ENCODE assay signal across 32 cellular contexts in the genomic region with DNA sequence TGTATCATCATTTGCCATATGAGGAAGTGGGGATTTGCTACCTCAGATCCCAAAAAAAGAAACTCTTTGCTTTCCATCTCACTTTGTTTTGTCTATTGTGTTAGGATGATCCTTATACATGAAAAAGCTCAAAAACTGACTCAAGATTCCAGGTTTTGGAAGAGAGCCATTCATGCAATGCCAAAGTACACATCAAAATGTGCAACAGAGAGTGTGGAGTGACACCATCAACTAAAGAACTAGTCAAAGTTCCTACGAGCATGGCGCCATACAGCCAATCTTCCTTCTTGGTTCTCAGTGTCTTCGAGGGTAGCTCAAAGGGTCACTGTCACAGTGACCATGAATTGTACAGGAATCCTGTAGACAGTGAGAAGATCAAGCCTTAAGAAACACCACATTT.
"Had no signal": no experiment of that assay in that cellular context is flagged by ENCODE, and none has a peak within 500 bp of the region (broad histone marks: within the 10 kb centered on the region; RNA-seq: fewer than 3 reads in every experiment).

No MANE protein-coding gene starts in this region.

- H3K36me3 ChIP-seq: adrenal gland, ascending aorta, breast epithelium, cardiac muscle cell, colonic mucosa, esophagus squamous epithelium, gastroesophageal sphincter, heart left ventricle had no signal

- H3K27me3 ChIP-seq: adrenal gland, ascending aorta, breast epithelium, cardiac muscle cell, colonic mucosa, esophagus squamous epithelium, gastroesophageal sphincter, heart left ventricle had no signal

- H3K27ac ChIP-seq: adrenal gland, ascending aorta, breast epithelium, cardiac muscle cell, colonic mucosa, epithelial cell of prostate, esophagus squamous epithelium, gastroesophageal sphincter, heart left ventricle, VCaP had no signal

- H3K36me3 Mint-ChIP-seq: activated CD4-positive, alpha-beta memory T cell treated with anti-CD3 and anti-CD28 coated beads for 36 hours; activated CD8-positive, alpha-beta memory T cell treated with anti-CD3 and anti-CD28 coated beads, Interleukin-2, amount 10 ng/mL, durations not matched to agents 7 days and 5 days; activated naive CD4-positive, alpha-beta T cell treated with anti-CD3 and anti-CD28 coated beads, Interleukin-2, amount 50 U/mL, for 24 hours had no signal

- DNase-seq: activated B cell treated with CpG ODN at 0.5 μM for 24 hours; activated CD4-positive, alpha-beta memory T cell treated with anti-CD3 and anti-CD28 coated beads for 36 hours; activated CD4-positive, alpha-beta T cell treated with anti-CD3 and anti-CD28 coated beads for 48 hours; activated CD8-positive, alpha-beta memory T cell treated with anti-CD3 and anti-CD28 coated beads, Interleukin-2, amount 10 ng/mL, durations not matched to agents 7 days and 5 days; activated CD8-positive, alpha-beta memory T cell treated with anti-CD3 and anti-CD28 coated beads, Interleukin-2, amount 50 U/mL, for 4 hours; activated CD8-positive, alpha-beta T cell treated with anti-CD3 and anti-CD28 coated beads, Interleukin-2, amount 10 ng/mL, durations not matched to agents 7 days and 5 days; activated effector memory CD4-positive, alpha-beta T cell treated with anti-CD3 and anti-CD28 coated beads, Interleukin-2, amount 50 U/mL, for 16 hours; activated naive CD4-positive, alpha-beta T cell treated with anti-CD3 and anti-CD28 coated beads for 36 hours; activated naive CD8-positive, alpha-beta T cell treated with anti-CD3 and anti-CD28 coated beads for 36 hours; activated naive CD8-positive, alpha-beta T cell treated with anti-CD3 and anti-CD28 coated beads, Interleukin-2, amount 50 U/mL, for 24 hours; activated T-cell treated with anti-CD3 and anti-CD28 coated beads, Interleukin-2, amount 50 U/mL, for 1 hour; activated T-cell treated with anti-CD3 and anti-CD28 coated beads, Interleukin-2, amount 50 U/mL, for 48 hours; adrenal gland; amygdala; central memory CD4-positive, alpha-beta T cell; cerebellar nuclear complex; colonic mucosa; effector CD8-positive, alpha-beta T cell; esophagus squamous epithelium; heart left ventricle; T-helper 2 cell had no signal

- H3K27ac Mint-ChIP-seq: activated B cell treated with CpG ODN at 0.5 μM for 24 hours; activated CD4-positive, alpha-beta memory T cell treated with anti-CD3 and anti-CD28 coated beads for 36 hours; activated CD8-positive, alpha-beta memory T cell treated with anti-CD3 and anti-CD28 coated beads, Interleukin-2, amount 10 ng/mL, durations not matched to agents 7 days and 5 days; activated CD8-positive, alpha-beta T cell treated with anti-CD3 and anti-CD28 coated beads, Interleukin-2, amount 10 ng/mL, durations not matched to agents 7 days and 5 days; activated naive CD4-positive, alpha-beta T cell treated with anti-CD3 and anti-CD28 coated beads for 36 hours; activated naive CD4-positive, alpha-beta T cell treated with anti-CD3 and anti-CD28 coated beads, Interleukin-2, amount 50 U/mL, for 24 hours; activated naive CD8-positive, alpha-beta T cell treated with anti-CD3 and anti-CD28 coated beads for 36 hours; activated naive CD8-positive, alpha-beta T cell treated with anti-CD3 and anti-CD28 coated beads, Interleukin-2, amount 50 U/mL, for 24 hours; activated T-helper 1 cell treated with anti-CD3 and anti-CD28 coated beads, Interleukin-12 subunit alpha, Interleukin-12 subunit beta, Interleukin-2, Interleukin-4 antibody, amounts not matched to agents 30 ng/mL and 10 ng/mL and 1 ng/mL, durations not matched to agents 14 hours and 24 hours and 36 hours; activated T-helper 2 cell treated with anti-CD3 and anti-CD28 coated beads, Interferon-gamma antibody, Interleukin-2, Interleukin-4, amounts not matched to agents 10 μg/mL and 5 μg/mL and 100 μg/mL, durations not matched to agents 14 hours and 24 hours and 36 hours had no signal

- H3K4me1 Mint-ChIP-seq: activated B cell treated with CpG ODN at 0.5 μM for 24 hours; activated CD8-positive, alpha-beta memory T cell treated with anti-CD3 and anti-CD28 coated beads, Interleukin-2, amount 10 ng/mL, durations not matched to agents 7 days and 5 days; activated naive CD4-positive, alpha-beta T cell treated with anti-CD3 and anti-CD28 coated beads, Interleukin-2, amount 50 U/mL, for 24 hours; activated naive CD8-positive, alpha-beta T cell treated with anti-CD3 and anti-CD28 coated beads for 36 hours; activated naive CD8-positive, alpha-beta T cell treated with anti-CD3 and anti-CD28 coated beads, Interleukin-2, amount 50 U/mL, for 24 hours had no signal

- ATAC-seq: activated CD4-positive, CD25-positive, alpha-beta regulatory T cell treated with anti-CD3 and anti-CD28 coated beads, Interleukin-2, amount 50 U/mL, for 24 hours; activated CD8-positive, alpha-beta memory T cell treated with anti-CD3 and anti-CD28 coated beads, Interleukin-2, amount 10 ng/mL, durations not matched to agents 7 days and 5 days; activated CD8-positive, alpha-beta T cell treated with anti-CD3 and anti-CD28 coated beads, Interleukin-2, amount 10 ng/mL, durations not matched to agents 7 days and 5 days; activated naive CD8-positive, alpha-beta T cell treated with anti-CD3 and anti-CD28 coated beads, Interleukin-2, amount 50 U/mL, for 24 hours; gastroesophageal sphincter; heart left ventricle had no signal

- H3K4me1 ChIP-seq: adrenal gland, ascending aorta, breast epithelium, colonic mucosa, esophagus squamous epithelium, gastroesophageal sphincter, heart left ventricle had no signal

- H3K27me3 Mint-ChIP-seq: activated CD8-positive, alpha-beta memory T cell treated with anti-CD3 and anti-CD28 coated beads, Interleukin-2, amount 10 ng/mL, durations not matched to agents 7 days and 5 days; activated naive CD4-positive, alpha-beta T cell treated with anti-CD3 and anti-CD28 coated beads, Interleukin-2, amount 50 U/mL, for 24 hours; activated naive CD8-positive, alpha-beta T cell treated with anti-CD3 and anti-CD28 coated beads, Interleukin-2, amount 50 U/mL, for 24 hours; brain had no signal

- H3K4me3 ChIP-seq: adrenal gland, ascending aorta, breast epithelium, cardiac muscle cell, colonic mucosa, esophagus squamous epithelium, gastroesophageal sphincter, heart left ventricle had no signal

- H3K9me3 ChIP-seq: adrenal gland, colonic mucosa had no signal

- H3K4me3 Mint-ChIP-seq: activated B cell treated with CpG ODN at 0.5 μM for 24 hours; activated CD4-positive, alpha-beta memory T cell treated with anti-CD3 and anti-CD28 coated beads for 36 hours; activated CD8-positive, alpha-beta memory T cell treated with anti-CD3 and anti-CD28 coated beads, Interleukin-2, amount 10 ng/mL, durations not matched to agents 7 days and 5 days; activated CD8-positive, alpha-beta T cell treated with anti-CD3 and anti-CD28 coated beads, Interleukin-2, amount 10 ng/mL, durations not matched to agents 7 days and 5 days; activated naive CD4-positive, alpha-beta T cell treated with anti-CD3 and anti-CD28 coated beads for 36 hours; activated naive CD4-positive, alpha-beta T cell treated with anti-CD3 and anti-CD28 coated beads, Interleukin-2, amount 50 U/mL, for 24 hours; activated naive CD8-positive, alpha-beta T cell treated with anti-CD3 and anti-CD28 coated beads for 36 hours; activated naive CD8-positive, alpha-beta T cell treated with anti-CD3 and anti-CD28 coated beads, Interleukin-2, amount 50 U/mL, for 24 hours; activated T-helper 1 cell treated with anti-CD3 and anti-CD28 coated beads, Interleukin-12 subunit alpha, Interleukin-12 subunit beta, Interleukin-2, Interleukin-4 antibody, amounts not matched to agents 30 ng/mL and 10 ng/mL and 1 ng/mL, durations not matched to agents 14 hours and 24 hours and 36 hours; brain had no signal
